21 cellular contexts compared by ENCODE assay signal in the genomic region with DNA sequence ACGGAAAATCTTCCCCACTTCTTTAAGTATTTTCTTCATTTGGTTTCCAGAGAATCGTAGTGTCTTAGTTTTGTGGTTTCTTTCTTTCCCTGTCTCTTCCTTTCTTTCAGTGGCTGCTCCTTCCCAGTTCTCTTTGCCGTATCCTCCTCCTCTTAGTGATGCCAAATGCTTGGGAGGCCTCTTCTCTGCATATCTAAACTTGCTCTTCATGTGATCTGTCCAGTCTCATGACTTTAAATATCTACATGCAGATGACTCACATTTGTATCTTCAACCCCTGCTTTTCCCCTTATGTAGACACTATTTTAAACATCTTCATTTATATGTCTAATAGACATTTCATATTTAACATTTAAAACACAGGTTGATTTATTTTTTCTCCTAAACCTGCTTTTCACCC.
"Had no signal": no experiment of that assay in that cellular context is flagged by ENCODE, and none has a peak within 500 bp of the region (broad histone marks: within the 10 kb centered on the region; RNA-seq: fewer than 3 reads in every experiment).

No MANE protein-coding gene starts in this region.

- H3K4me1 ChIP-seq: colonic mucosa, esophagus muscularis mucosa, foreskin keratinocyte, gastrocnemius medialis, heart right ventricle, left lung, lower lobe of right lung had no signal

- DNase-seq: colonic mucosa; cortex of kidney; effector CD8-positive, alpha-beta T cell; effector memory CD8-positive, alpha-beta T cell; endodermal cell; gastrocnemius medialis; glutamatergic neuron; head of caudate nucleus; heart right ventricle; hippocampal formation; left cardiac atrium; left lung; lower lobe of right lung; mesenchymal stem cell; mucosa of descending colon; naive B cell had no signal

- ATAC-seq: effector memory CD8-positive, alpha-beta T cell; foreskin keratinocyte; gastrocnemius medialis; heart right ventricle; left cardiac atrium; left lung; lower lobe of right lung; mucosa of descending colon had no signal

- H3K27me3 ChIP-seq: colonic mucosa, foreskin keratinocyte, gastrocnemius medialis, left lung had no signal

- FAIRE-seq: endometrium, islet of Langerhans, keratinocyte had no signal

- H3K4me3 ChIP-seq: colonic mucosa, esophagus muscularis mucosa, gastrocnemius medialis, heart right ventricle, left lung, lower lobe of right lung, mucosa of descending colon had no signal

- H3K36me3 ChIP-seq: colonic mucosa, esophagus muscularis mucosa, gastrocnemius medialis, heart right ventricle, left lung, lower lobe of right lung had no signal

- H3K27ac ChIP-seq: colonic mucosa, esophagus muscularis mucosa, foreskin keratinocyte, gastrocnemius medialis, heart right ventricle, left lung, lower lobe of right lung had no signal

- H3K9me3 ChIP-seq: colonic mucosa, esophagus muscularis mucosa, gastrocnemius medialis, heart right ventricle, left lung, lower lobe of right lung, mucosa of descending colon had no signal
